ENCODE assay signal across 11 cellular contexts in the genomic region with DNA sequence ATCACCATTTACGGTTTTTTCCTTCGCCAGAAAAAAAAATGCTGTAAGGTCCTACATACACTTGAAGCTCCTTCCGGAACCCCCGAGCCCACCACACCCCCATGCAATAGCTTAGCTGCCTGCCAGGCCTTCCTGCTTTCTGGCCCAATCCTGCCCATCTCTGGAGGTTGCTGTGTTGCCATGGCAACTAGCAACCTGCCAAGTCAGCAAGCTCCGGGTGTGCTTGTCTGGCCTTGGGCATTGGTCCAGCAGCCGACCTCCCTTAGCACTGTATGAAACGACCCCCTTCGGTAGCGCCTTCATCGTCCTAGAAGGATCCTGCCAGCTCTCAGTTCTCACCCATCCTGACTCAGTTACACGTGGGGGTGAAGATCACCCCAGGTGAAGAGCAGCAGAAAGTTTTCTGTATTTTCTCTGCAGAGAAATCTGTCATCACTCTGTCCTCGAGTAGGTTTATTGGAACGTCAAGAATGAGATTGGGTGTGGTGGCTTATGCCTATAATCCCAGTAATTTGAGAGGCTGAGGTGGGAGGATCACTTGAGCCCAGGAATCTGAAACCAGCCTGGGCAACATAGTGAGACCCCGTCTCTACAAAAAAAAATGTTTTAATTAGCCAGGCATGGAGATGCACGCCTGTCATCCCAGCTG. TPM values are rescaled to one million over a fixed set of nuclear protein-coding genes. Genes with fewer than 3 reads are reported as not detected.
A peak's percentile ranks its signal among the peaks of the same experiment; 100 is the strongest.
DNase-seq lines count a peak whose midpoint lies in the region; ATAC-seq and TF ChIP-seq lines count a peak whose summit lies in the region.
"Had no signal": no experiment of that assay in that cellular context is flagged by ENCODE, and none has a peak within 500 bp of the region (broad histone marks: within the 10 kb centered on the region; RNA-seq: fewer than 3 reads in every experiment).

No MANE protein-coding gene starts in this region.

- DNase-seq in EL (peak; percentile 40), NCI-H1694 (lab: John Stamatoyannopoulos, UW) (peak; percentile 8), astrocyte of the spinal cord (ENCODE audit: low read depth, low spot score) (peak; percentile 43), myocyte (ENCODE audit: low read depth) (peak; percentile 22), mucosa of gallbladder (ENCODE audit: low spot score) (no peak), mucosa of descending colon (no peak), germinal center (ENCODE audit: low spot score) (no peak)
- DNase-seq: activated CD4-positive, alpha-beta T cell treated with anti-CD3 and anti-CD28 coated beads, Interleukin-2, amount 50 U/mL, for 4 hours; activated naive CD4-positive, alpha-beta T cell treated with anti-CD3 and anti-CD28 coated beads for 36 hours had no signal

- in situ Hi-C loops in astrocyte of the spinal cord (cut with HindIII; ENCODE audit: low sequenced_read_pairs) = no loop called here

- H3K9me3 ChIP-seq in mucosa of descending colon = no peaks in the 10 kb centered on the region

- no peak for ATAC-seq in mucosa of descending colon
- ATAC-seq in activated CD4-positive, CD25-positive, alpha-beta regulatory T cell treated with anti-CD3 and anti-CD28 coated beads, Interleukin-2, amount 50 U/mL, for 24 hours = no peak

- TF ChIP-seq CTCF in astrocyte of the spinal cord (IDR thresholded peaks at IDR 0.05; ENCODE audit: low read depth, low read length) (no peak), mucosa of descending colon (IDR thresholded peaks at IDR 0.05) (no peak)

- H3K4me3 ChIP-seq in astrocyte of the spinal cord (ENCODE audit: low read depth, low read length) (no peak overlapping the region), mucosa of descending colon (no peak overlapping the region)
- H3K4me3 ChIP-seq: skin epidermis had no signal

- no peaks in the 10 kb centered on the region for H3K4me1 ChIP-seq in mucosa of descending colon (ENCODE audit: low read depth)

- no peaks in the 10 kb centered on the region for H3K36me3 ChIP-seq in mucosa of descending colon (ENCODE audit: low read depth)

- intact Hi-C loops in mucosa of descending colon (cut with DNase I, micrococcal nuclease) = loop anchor here (10.0 kb wide), 2 partner anchors 327 to 337 kb away; no protein-coding TSS in a partner anchor

RNA-seq across cellular contexts. Expression of a gene that starts 47.4 kb away (rescaled TPM):
- 65.7 and 66.9 TPM in 2 replicates for total RNA-seq in myocyte
- polyA plus RNA-seq in myocyte (2012) = 16.8 TPM
- 182 TPM for total RNA-seq in mucosa of gallbladder
- total RNA-seq in mucosa of descending colon = 100 to 1,000 TPM in 1 of 3 donors, 10 to 100 TPM in 1, 1 to 10 TPM in 1; 4.1 to 141 (median 15.4) TPM

RNA-seq across cellular contexts. Expression of a gene that starts 48.8 kb away (rescaled TPM):
- 97.9 and 98.4 TPM in 2 replicates for total RNA-seq in myocyte
- polyA plus RNA-seq in myocyte (2012) = 46.1 TPM
- 26.3 TPM for total RNA-seq in mucosa of gallbladder
- total RNA-seq in mucosa of descending colon = 10 to 100 TPM; 14.2 to 48.2 (median 20.2) TPM

Comparison
In these comparisons a context has a peak if more than half of its experiments do, and no peak if none do; other contexts are left out.
1. DNase-seq: peak in EL (single experiment), NCI-H1694 (single experiment), astrocyte of the spinal cord (single experiment) and myocyte (single experiment); none in mucosa of gallbladder (single experiment), mucosa of descending colon (0 of 3) and germinal center (single experiment).